ENCODE assay signal across 10 cellular contexts in genomic region chr20:63850689-63851547, GRCh38. TPM values are rescaled to one million over a fixed set of nuclear protein-coding genes. Genes with fewer than 3 reads are reported as not detected.
A peak's percentile ranks its signal among the peaks of the same experiment; 100 is the strongest.
DNase-seq lines count a peak whose midpoint lies in the region; ATAC-seq and TF ChIP-seq lines count a peak whose summit lies in the region.
"Had no signal": no experiment of that assay in that cellular context is flagged by ENCODE, and none has a peak within 500 bp of the region (broad histone marks: within the 10 kb centered on the region; RNA-seq: fewer than 3 reads in every experiment).

No MANE protein-coding gene starts in this region.

- no peak overlapping the region for H2AFZ ChIP-seq in SK-N-SH (ENCODE audit: low read depth)

- H3K4me1 Mint-ChIP-seq in activated naive CD8-positive, alpha-beta T cell treated with anti-CD3 and anti-CD28 coated beads, Interleukin-2, amount 50 U/mL, for 24 hours: peaks cover 18% of the 10 kb centered on the region

- H3K27ac Mint-ChIP-seq in activated naive CD8-positive, alpha-beta T cell treated with anti-CD3 and anti-CD28 coated beads, Interleukin-2, amount 50 U/mL, for 24 hours: no peak overlapping the region

- H3K27me3 Mint-ChIP-seq in activated naive CD8-positive, alpha-beta T cell treated with anti-CD3 and anti-CD28 coated beads, Interleukin-2, amount 50 U/mL, for 24 hours: peaks cover 24% of the 10 kb centered on the region

- no peak overlapping the region for H3K9ac ChIP-seq in SK-N-SH

- H3K9me3 Mint-ChIP-seq in activated naive CD8-positive, alpha-beta T cell treated with anti-CD3 and anti-CD28 coated beads, Interleukin-2, amount 50 U/mL, for 24 hours: no peaks in the 10 kb centered on the region

- H3K4me1 ChIP-seq in SK-N-SH (ENCODE audit: control insufficient read depth in 1 of 2, insufficient read depth in 2 of 2, low read depth in 1 of 2, low read length in 1 of 2): peaks cover 0 to 26% of the 10 kb centered on the region in 2 experiments; a peak in 1 of 4 replicates

- in situ Hi-C loops in G401 (cut with HindIII; ENCODE audit: low sequenced_read_pairs): no loop called here

- H3K36me3 Mint-ChIP-seq in activated naive CD8-positive, alpha-beta T cell treated with anti-CD3 and anti-CD28 coated beads, Interleukin-2, amount 50 U/mL, for 24 hours (ENCODE audit: low read depth): no peaks in the 10 kb centered on the region

- no peak overlapping the region for H3K4me3 Mint-ChIP-seq in activated naive CD8-positive, alpha-beta T cell treated with anti-CD3 and anti-CD28 coated beads, Interleukin-2, amount 50 U/mL, for 24 hours

- H3K27ac ChIP-seq in caudate nucleus (ENCODE audit: low read depth, low read length): no peak overlapping the region
- H3K27ac ChIP-seq in SK-N-SH (ENCODE audit: low read depth in 2 of 2, low read length in 1 of 2): no peak overlapping the region

- CTCF ChIA-PET in SK-N-SH (lab: Yijun Ruan, JAX): interaction anchor here (0.8 kb wide), 1 partner anchor 13 kb away, joined by 4 read pairs; no protein-coding TSS in a partner anchor

- DNase-seq in CD1c-positive myeloid dendritic cell (ENCODE audit: extremely low spot score): peak; percentile 89
- DNase-seq in activated naive CD8-positive, alpha-beta T cell treated with anti-CD3 and anti-CD28 coated beads, Interleukin-2, amount 50 U/mL, for 24 hours: peak; percentile 63
- no peak for DNase-seq in G401 (ENCODE audit: low spot score)
- DNase-seq in NCI-H524 (lab: John Stamatoyannopoulos, UW): no peak
- DNase-seq in caudate nucleus (lab: John Stamatoyannopoulos, UW): no peak
- DNase-seq in SK-N-SH: no peak
- DNase-seq: amniotic stem cell, NCI-H2227 treated with DMSO at 0.1 percent for 48 hours had no signal

- ATAC-seq in GM19328 (IDR thresholded peaks at IDR 0.05; ENCODE audit: unreplicated experiment) (peak; percentile 55), HG03108 (IDR thresholded peaks at IDR 0.05; ENCODE audit: unreplicated experiment) (peak; percentile 75)
- ATAC-seq in activated naive CD8-positive, alpha-beta T cell treated with anti-CD3 and anti-CD28 coated beads, Interleukin-2, amount 50 U/mL, for 24 hours: peak; percentile 90

- POLR2A ChIA-PET in SK-N-SH (lab: Yijun Ruan, JAX): no interaction called here

- H3F3A ChIP-seq in SK-N-SH (replicated peaks; ENCODE audit: insufficient read depth): no peaks in the 10 kb centered on the region

- no peak overlapping the region for H3K4me3 ChIP-seq in SK-N-SH (ENCODE audit: low read depth in 2 of 2, low read length in 1 of 2)

- no peaks in the 10 kb centered on the region for H3K36me3 ChIP-seq in SK-N-SH (replicated peaks in 1 of 2; ENCODE audit: control insufficient read depth in 1 of 2, insufficient read depth in 2 of 2, low read length in 1 of 2)

- TF ChIP-seq CTCF in SK-N-SH (IDR thresholded peaks at IDR 0.05): no peak

- no peak for TF ChIP-seq RAD21 in SK-N-SH (IDR thresholded peaks at IDR 0.05; ENCODE audit: low read length)

- H3K9me3 ChIP-seq in SK-N-SH: no peaks in the 10 kb centered on the region

- 72% methylated on average over 27 of the region's 27 CpGs for WGBS in SK-N-SH (ENCODE audit: low lambda C conversion rate)

- no peak for TF ChIP-seq EP300 in SK-N-SH (IDR thresholded peaks at IDR 0.05; ENCODE audit: borderline replicate concordance in 1 of 2, low read depth in 1 of 2, low read length in 1 of 2)

- H3K9me2 ChIP-seq in SK-N-SH: no peaks in the 10 kb centered on the region

- no peak overlapping the region for H3K4me2 ChIP-seq in SK-N-SH

- H4K20me1 ChIP-seq in SK-N-SH (ENCODE audit: insufficient read depth): no peaks in the 10 kb centered on the region

- H3K79me2 ChIP-seq in SK-N-SH (ENCODE audit: insufficient read depth): no peaks in the 10 kb centered on the region

- no peaks in the 10 kb centered on the region for H3K27me3 ChIP-seq in SK-N-SH (ENCODE audit: insufficient read depth)

TF ChIP-seq in SK-N-SH, 30 proteins besides CTCF, POLR2A, EP300 and RAD21 (continues in another document):
- TF ChIP-seq MXI1 (IDR thresholded peaks at IDR 0.05; ENCODE audit: low read depth, low read length) (no peak), USF1 (IDR thresholded peaks at IDR 0.05; ENCODE audit: borderline replicate concordance, low read depth) (no peak), MAX (IDR thresholded peaks at IDR 0.05; ENCODE audit: low read depth) (no peak), REST (IDR thresholded peaks at IDR 0.05; ENCODE audit: low read depth, low read length) (no peak), RXRA (IDR thresholded peaks at IDR 0.05; ENCODE audit: borderline replicate concordance, low read depth) (no peak), PBX3 (IDR thresholded peaks at IDR 0.05) (no peak), FOXM1 (IDR thresholded peaks at IDR 0.05; ENCODE audit: low read depth) (no peak), GABPA (IDR thresholded peaks at IDR 0.05; ENCODE audit: low read depth) (no peak), SIN3A (IDR thresholded peaks at IDR 0.05; ENCODE audit: borderline replicate concordance, low read depth, low read length) (no peak), TAF1 (IDR thresholded peaks at IDR 0.05; ENCODE audit: borderline replicate concordance, low read depth, low read length) (no peak), NRF1 (IDR thresholded peaks at IDR 0.05; ENCODE audit: low read depth, low read length) (no peak)

RNA-seq across cellular contexts. Expression of gene ABHD16B, which starts 10.4 kb away (rescaled TPM):
- 0.74 TPM in 1 of 2 replicates, not detected in the other for total RNA-seq in G401 (2014; rRNA removed; shearing (Covaris generic))
- not detected in 2 replicates for polyA plus RNA-seq in SK-N-SH (2012; rRNA removed)
- polyA plus RNA-seq in SK-N-SH (2012; cell fraction: cytosol; rRNA removed): not detected in 2 replicates
- polyA plus RNA-seq in SK-N-SH (2012; cell fraction: nucleus; rRNA removed): not detected in 2 replicates

RNA-seq across cellular contexts. Expression of gene TPD52L2, which starts 14.2 kb away (rescaled TPM):
- 129 and 141 TPM in 2 replicates for total RNA-seq in G401 (2014; rRNA removed; shearing (Covaris generic))
- polyA plus RNA-seq in SK-N-SH (2012; rRNA removed): 137 and 161 TPM in 2 replicates
- 108 and 143 TPM in 2 replicates for polyA plus RNA-seq in SK-N-SH (2012; cell fraction: cytosol; rRNA removed)
- polyA plus RNA-seq in SK-N-SH (2012; cell fraction: nucleus; rRNA removed): 139 and 148 TPM in 2 replicates

RNA-seq across cellular contexts. Expression of gene ZBTB46, which starts 19.9 kb away (rescaled TPM):
- total RNA-seq in G401 (2014; rRNA removed; shearing (Covaris generic)): 39.7 and 42.5 TPM in 2 replicates
- polyA plus RNA-seq in SK-N-SH (2012; rRNA removed): 0.11 and 0.15 TPM in 2 replicates
- 0.10 and 0.26 TPM in 2 replicates for polyA plus RNA-seq in SK-N-SH (2012; cell fraction: cytosol; rRNA removed)
- polyA plus RNA-seq in SK-N-SH (2012; cell fraction: nucleus; rRNA removed): 0.43 and 0.71 TPM in 2 replicates

RNA-seq across cellular contexts. Expression of gene DNAJC5, which starts 44.0 kb away (rescaled TPM):
- total RNA-seq in G401 (2014; rRNA removed; shearing (Covaris generic)): 38.6 and 43.6 TPM in 2 replicates
- polyA plus RNA-seq in SK-N-SH (2012; rRNA removed): 24.2 and 26.2 TPM in 2 replicates
- 13.7 and 19.3 TPM in 2 replicates for polyA plus RNA-seq in SK-N-SH (2012; cell fraction: cytosol; rRNA removed)
- 25.6 and 26.2 TPM in 2 replicates for polyA plus RNA-seq in SK-N-SH (2012; cell fraction: nucleus; rRNA removed)

Comparison
In these comparisons a context has a peak if more than half of its experiments do, and no peak if none do; other contexts are left out.
1. DNase-seq: peak in CD1c-positive myeloid dendritic cell (single experiment) and activated naive CD8-positive, alpha-beta T cell treated with anti-CD3 and anti-CD28 coated beads, Interleukin-2, amount 50 U/mL, for 24 hours (single experiment); none in G401 (single experiment), NCI-H524 (0 of 2), caudate nucleus (0 of 61) and SK-N-SH (single experiment).
2. Peak in every context shown above with its lines, with median percentiles within 50 percentile points of each other: ATAC-seq.